In genomic region chr10:105146436-105146835, GRCh38 we compare ENCODE assay signal across 16 cellular contexts.
DNase-seq lines count a peak whose midpoint lies in the region; ATAC-seq, FAIRE-seq and TF ChIP-seq lines count a peak whose summit lies in the region.
"Had no signal": no experiment of that assay in that cellular context is flagged by ENCODE, and none has a peak within 500 bp of the region (broad histone marks: within the 10 kb centered on the region; RNA-seq: fewer than 3 reads in every experiment).

No MANE protein-coding gene starts in this region.

- CTCF ChIA-PET in activated naive CD4-positive, alpha-beta T cell treated with anti-CD3 and anti-CD28 coated beads for 36 hours (lab: Charles Lee) = no interaction called here

- no peaks in the 10 kb centered on the region for H3K27me3 Mint-ChIP-seq in activated T-cell treated with anti-CD3 and anti-CD28 coated beads, Interleukin-2, amount 50 U/mL, for 4 hours (ENCODE audit: low read depth)
- no peaks in the 10 kb centered on the region for H3K27me3 Mint-ChIP-seq in activated naive CD4-positive, alpha-beta T cell treated with anti-CD3 and anti-CD28 coated beads for 36 hours (ENCODE audit: low read depth)
- H3K27me3 Mint-ChIP-seq: B cell; CD4-positive, alpha-beta T cell had no signal

- H3K27ac Mint-ChIP-seq in activated naive CD4-positive, alpha-beta T cell treated with anti-CD3 and anti-CD28 coated beads for 36 hours = no peak overlapping the region
- H3K27ac Mint-ChIP-seq: B cell; CD4-positive, alpha-beta T cell had no signal

- H3K4me3 ChIP-seq in astrocyte of the spinal cord (ENCODE audit: low read depth, low read length) = no peak overlapping the region
- H3K4me3 ChIP-seq: HAP-1 had no signal

- TF ChIP-seq CTCF in astrocyte of the spinal cord (IDR thresholded peaks at IDR 0.05; ENCODE audit: low read depth, low read length) = no peak

- H3K4me3 Mint-ChIP-seq in activated T-cell treated with anti-CD3 and anti-CD28 coated beads, Interleukin-2, amount 50 U/mL, for 4 hours = no peak overlapping the region
- no peak overlapping the region for H3K4me3 Mint-ChIP-seq in activated naive CD4-positive, alpha-beta T cell treated with anti-CD3 and anti-CD28 coated beads for 36 hours
- H3K4me3 Mint-ChIP-seq: B cell; CD4-positive, alpha-beta T cell had no signal

- no peaks in the 10 kb centered on the region for H3K4me1 Mint-ChIP-seq in activated T-cell treated with anti-CD3 and anti-CD28 coated beads, Interleukin-2, amount 50 U/mL, for 4 hours (ENCODE audit: low read depth)
- H3K4me1 Mint-ChIP-seq in activated naive CD4-positive, alpha-beta T cell treated with anti-CD3 and anti-CD28 coated beads for 36 hours (ENCODE audit: low read depth) = no peaks in the 10 kb centered on the region
- H3K4me1 Mint-ChIP-seq: B cell had no signal

- in situ Hi-C loops in astrocyte of the spinal cord (cut with HindIII; ENCODE audit: low sequenced_read_pairs) = no loop called here

- no peak for ATAC-seq in activated T-cell treated with anti-CD3 and anti-CD28 coated beads, Interleukin-2, amount 50 U/mL, for 4 hours

- intact Hi-C loops in activated naive CD4-positive, alpha-beta T cell treated with anti-CD3 and anti-CD28 coated beads for 36 hours (cut with micrococcal nuclease) = no loop called here

- DNase-seq in HT1080 (ENCODE audit: low read depth) (peak; percentile 36), RPMI7951 (ENCODE audit: low read depth) (peak; percentile 37), astrocyte of the spinal cord (ENCODE audit: low read depth, low spot score) (peak; percentile 5), urothelium cell line (ENCODE audit: low spot score) (peak; percentile 20), midbrain (lab: John Stamatoyannopoulos, UW) (no peak)
- DNase-seq in activated T-cell treated with anti-CD3 and anti-CD28 coated beads, Interleukin-2, amount 50 U/mL, for 4 hours = no peak
- DNase-seq in activated naive CD4-positive, alpha-beta T cell treated with anti-CD3 and anti-CD28 coated beads for 36 hours = no peak
- DNase-seq: C1 segment of cervical spinal cord; Calu3; CD4-positive, alpha-beta T cell; DMS 273 treated with DMSO at 0.1 percent for 48 hours; IMR-90 had no signal

- FAIRE-seq in urothelium cell line (lab: Jason Lieb, UNC) = no peak
- FAIRE-seq: A204.1, H1 had no signal

- no peaks in the 10 kb centered on the region for H3K36me3 Mint-ChIP-seq in activated T-cell treated with anti-CD3 and anti-CD28 coated beads, Interleukin-2, amount 50 U/mL, for 4 hours (ENCODE audit: insufficient read depth)
- no peaks in the 10 kb centered on the region for H3K36me3 Mint-ChIP-seq in activated naive CD4-positive, alpha-beta T cell treated with anti-CD3 and anti-CD28 coated beads for 36 hours (ENCODE audit: low read depth)

- no peaks in the 10 kb centered on the region for H3K9me3 Mint-ChIP-seq in activated T-cell treated with anti-CD3 and anti-CD28 coated beads, Interleukin-2, amount 50 U/mL, for 4 hours
- no peaks in the 10 kb centered on the region for H3K9me3 Mint-ChIP-seq in activated naive CD4-positive, alpha-beta T cell treated with anti-CD3 and anti-CD28 coated beads for 36 hours
- H3K9me3 Mint-ChIP-seq: CD4-positive, alpha-beta T cell had no signal

Comparison
In these comparisons a context has a peak if more than half of its experiments do, and no peak if none do; other contexts are left out.
1. DNase-seq: peak in HT1080 (single experiment), RPMI7951 (single experiment), astrocyte of the spinal cord (single experiment) and urothelium cell line (single experiment); none in midbrain (single experiment), activated T-cell treated with anti-CD3 and anti-CD28 coated beads, Interleukin-2, amount 50 U/mL, for 4 hours (single experiment) and activated naive CD4-positive, alpha-beta T cell treated with anti-CD3 and anti-CD28 coated beads for 36 hours (single experiment).